In the genomic region with DNA sequence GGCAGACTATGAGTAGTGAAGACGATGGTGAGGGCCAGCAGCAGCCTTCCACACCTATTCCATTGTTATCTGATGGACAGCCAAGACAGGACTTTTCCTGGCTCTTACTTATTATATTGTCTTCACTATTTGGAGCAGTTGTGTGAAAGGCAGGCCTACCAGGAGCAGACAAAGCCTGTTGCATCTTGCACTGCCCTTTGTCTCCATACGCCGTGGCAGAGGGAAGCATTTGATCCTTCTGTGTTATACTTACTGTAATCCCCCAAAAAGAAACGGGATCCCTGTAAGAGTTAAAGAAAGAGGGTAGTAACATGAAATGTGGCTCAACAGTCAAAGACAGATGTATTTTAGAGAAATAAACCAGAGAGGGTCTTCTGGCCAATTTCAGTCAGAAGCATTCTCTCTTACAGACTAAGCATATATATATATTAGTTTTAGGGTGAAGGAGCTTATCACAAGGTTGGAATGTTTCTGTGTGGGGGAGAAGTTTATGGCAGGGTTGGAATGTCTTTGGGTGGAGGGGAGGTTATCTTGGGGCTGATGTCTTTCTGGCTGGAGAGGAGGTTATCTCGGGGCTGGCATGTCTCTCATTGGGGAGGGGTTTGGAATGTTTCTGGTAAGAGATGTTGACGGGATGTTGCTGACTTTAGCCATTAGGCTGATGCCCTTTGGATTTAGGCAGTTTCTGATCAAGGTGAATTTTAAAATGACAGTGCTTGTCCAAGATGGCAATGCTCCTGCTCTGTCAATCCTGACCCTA, we compare ENCODE assay signal across 24 cellular contexts. TPM values are rescaled to one million over a fixed set of nuclear protein-coding genes. Genes with fewer than 3 reads are reported as not detected.
"Had no signal": no experiment of that assay in that cellular context is flagged by ENCODE, and none has a peak within 500 bp of the region (broad histone marks: within the 10 kb centered on the region; RNA-seq: fewer than 3 reads in every experiment).

No MANE protein-coding gene starts in this region.

- H3K36me3 Mint-ChIP-seq: activated naive CD8-positive, alpha-beta T cell treated with anti-CD3 and anti-CD28 coated beads, Interleukin-2, amount 10 ng/mL, durations not matched to agents 7 days and 5 days; brain; memory B cell; naive thymus-derived CD4-positive, alpha-beta T cell; stimulated activated effector memory CD8-positive, alpha-beta T cell treated with anti-CD3 and anti-CD28 coated beads, Interleukin-12 subunit alpha, Interleukin-12 subunit beta, amount 100 ng/mL, for 72 hours had no signal

- H3K4me1 ChIP-seq: esophagus squamous epithelium, gastrocnemius medialis, prostate gland, tibial artery had no signal

- H3K27me3 ChIP-seq: esophagus squamous epithelium, gastrocnemius medialis, tibial artery had no signal

- H3K4me3 Mint-ChIP-seq: activated naive CD4-positive, alpha-beta T cell treated with anti-CD3 and anti-CD28 coated beads for 36 hours; activated naive CD8-positive, alpha-beta T cell treated with anti-CD3 and anti-CD28 coated beads, Interleukin-2, amount 10 ng/mL, durations not matched to agents 7 days and 5 days; activated T-cell treated with anti-CD3 and anti-CD28 coated beads, Interleukin-2, amount 50 U/mL, for 72 hours; brain; effector memory CD8-positive, alpha-beta T cell; memory B cell; naive thymus-derived CD4-positive, alpha-beta T cell; stimulated activated effector memory CD8-positive, alpha-beta T cell treated with anti-CD3 and anti-CD28 coated beads, Interleukin-12 subunit alpha, Interleukin-12 subunit beta, amount 100 ng/mL, for 72 hours; stimulated activated naive CD8-positive, alpha-beta T cell treated with anti-CD3 and anti-CD28 coated beads, Interleukin-15, amount 100 ng/mL, for 72 hours; T-helper 17 cell had no signal

- H3K9me3 ChIP-seq: esophagus squamous epithelium, gastrocnemius medialis, prostate gland, tibial artery had no signal

- DNase-seq: activated CD4-positive, alpha-beta T cell treated with anti-CD3 and anti-CD28 coated beads for 4 hours; activated CD4-positive, alpha-beta T cell treated with anti-CD3 and anti-CD28 coated beads, Interleukin-2, amount 50 U/mL, for 48 hours; activated CD4-positive, CD25-positive, alpha-beta regulatory T cell; activated effector memory CD4-positive, alpha-beta T cell treated with Interleukin-2 at 50 U/mL for 16 hours; activated naive CD4-positive, alpha-beta T cell treated with anti-CD3 and anti-CD28 coated beads for 36 hours; activated naive CD8-positive, alpha-beta T cell treated with anti-CD3 and anti-CD28 coated beads, Interleukin-2, amount 10 ng/mL, durations not matched to agents 7 days and 5 days; activated T-cell treated with anti-CD3 and anti-CD28 coated beads, Interleukin-2, amount 50 U/mL, for 72 hours; caudate nucleus; effector memory CD8-positive, alpha-beta T cell; esophagus squamous epithelium; gastrocnemius medialis; left cardiac atrium; naive thymus-derived CD4-positive, alpha-beta T cell; stimulated activated CD4-positive, alpha-beta T cell treated with anti-CD3 and anti-CD28 coated beads, Interleukin-12 subunit alpha, Interleukin-12 subunit beta, amount 100 ng/mL, for 4 hours; stimulated activated naive CD8-positive, alpha-beta T cell treated with anti-CD3 and anti-CD28 coated beads, Interleukin-15, amount 100 ng/mL, for 72 hours; T-helper 17 cell; tibial artery had no signal

- H3K4me3 ChIP-seq: esophagus squamous epithelium, gastrocnemius medialis, prostate gland, tibial artery had no signal

- H3K27me3 Mint-ChIP-seq: brain had no signal

- H3K9me3 Mint-ChIP-seq: activated naive CD4-positive, alpha-beta T cell treated with anti-CD3 and anti-CD28 coated beads for 36 hours; activated naive CD8-positive, alpha-beta T cell treated with anti-CD3 and anti-CD28 coated beads, Interleukin-2, amount 10 ng/mL, durations not matched to agents 7 days and 5 days; activated T-cell treated with anti-CD3 and anti-CD28 coated beads, Interleukin-2, amount 50 U/mL, for 72 hours; brain; memory B cell; stimulated activated effector memory CD8-positive, alpha-beta T cell treated with anti-CD3 and anti-CD28 coated beads, Interleukin-12 subunit alpha, Interleukin-12 subunit beta, amount 100 ng/mL, for 72 hours; stimulated activated naive CD8-positive, alpha-beta T cell treated with anti-CD3 and anti-CD28 coated beads, Interleukin-15, amount 100 ng/mL, for 72 hours had no signal

- H3K4me1 Mint-ChIP-seq: activated naive CD8-positive, alpha-beta T cell treated with anti-CD3 and anti-CD28 coated beads, Interleukin-2, amount 10 ng/mL, durations not matched to agents 7 days and 5 days; brain; memory B cell; naive thymus-derived CD4-positive, alpha-beta T cell; stimulated activated effector memory CD8-positive, alpha-beta T cell treated with anti-CD3 and anti-CD28 coated beads, Interleukin-12 subunit alpha, Interleukin-12 subunit beta, amount 100 ng/mL, for 72 hours; stimulated activated naive CD8-positive, alpha-beta T cell treated with anti-CD3 and anti-CD28 coated beads, Interleukin-15, amount 100 ng/mL, for 72 hours; T-helper 17 cell had no signal

- ATAC-seq: activated T-cell treated with anti-CD3 and anti-CD28 coated beads, Interleukin-2, amount 50 U/mL, for 72 hours; effector memory CD8-positive, alpha-beta T cell; gastrocnemius medialis; naive thymus-derived CD4-positive, alpha-beta T cell; stimulated activated naive CD8-positive, alpha-beta T cell treated with anti-CD3 and anti-CD28 coated beads, Interleukin-15, amount 100 ng/mL, for 72 hours; T-helper 17 cell had no signal

- H3K36me3 ChIP-seq: esophagus squamous epithelium, gastrocnemius medialis, prostate gland, tibial artery had no signal

- H3K27ac ChIP-seq: esophagus squamous epithelium, gastrocnemius medialis, tibial artery had no signal

- H3K27ac Mint-ChIP-seq: activated naive CD4-positive, alpha-beta T cell treated with anti-CD3 and anti-CD28 coated beads for 36 hours; activated naive CD8-positive, alpha-beta T cell treated with anti-CD3 and anti-CD28 coated beads, Interleukin-2, amount 10 ng/mL, durations not matched to agents 7 days and 5 days; activated T-cell treated with anti-CD3 and anti-CD28 coated beads, Interleukin-2, amount 50 U/mL, for 72 hours; brain; effector memory CD8-positive, alpha-beta T cell; memory B cell; naive thymus-derived CD4-positive, alpha-beta T cell; stimulated activated effector memory CD8-positive, alpha-beta T cell treated with anti-CD3 and anti-CD28 coated beads, Interleukin-12 subunit alpha, Interleukin-12 subunit beta, amount 100 ng/mL, for 72 hours; stimulated activated naive CD8-positive, alpha-beta T cell treated with anti-CD3 and anti-CD28 coated beads, Interleukin-15, amount 100 ng/mL, for 72 hours; T-helper 17 cell had no signal

RNA-seq across cellular contexts. Expression of gene HSD3B1, which starts 23.4 kb away (rescaled TPM):
- total RNA-seq: activated naive CD4-positive, alpha-beta T cell treated with anti-CD3 and anti-CD28 coated beads for 36 hours; activated naive CD8-positive, alpha-beta T cell treated with anti-CD3 and anti-CD28 coated beads, Interleukin-2, amount 10 ng/mL, durations not matched to agents 7 days and 5 days; activated T-cell treated with anti-CD3 and anti-CD28 coated beads, Interleukin-2, amount 50 U/mL, for 72 hours; dermis microvascular lymphatic vessel endothelial cell; esophagus squamous epithelium; gastrocnemius medialis; left cardiac atrium; mucosa of gallbladder; naive thymus-derived CD4-positive, alpha-beta T cell; osteocyte; prostate gland; T-helper 17 cell had no signal
- polyA plus RNA-seq: naive thymus-derived CD4-positive, alpha-beta T cell had no signal
